In the genomic region with DNA sequence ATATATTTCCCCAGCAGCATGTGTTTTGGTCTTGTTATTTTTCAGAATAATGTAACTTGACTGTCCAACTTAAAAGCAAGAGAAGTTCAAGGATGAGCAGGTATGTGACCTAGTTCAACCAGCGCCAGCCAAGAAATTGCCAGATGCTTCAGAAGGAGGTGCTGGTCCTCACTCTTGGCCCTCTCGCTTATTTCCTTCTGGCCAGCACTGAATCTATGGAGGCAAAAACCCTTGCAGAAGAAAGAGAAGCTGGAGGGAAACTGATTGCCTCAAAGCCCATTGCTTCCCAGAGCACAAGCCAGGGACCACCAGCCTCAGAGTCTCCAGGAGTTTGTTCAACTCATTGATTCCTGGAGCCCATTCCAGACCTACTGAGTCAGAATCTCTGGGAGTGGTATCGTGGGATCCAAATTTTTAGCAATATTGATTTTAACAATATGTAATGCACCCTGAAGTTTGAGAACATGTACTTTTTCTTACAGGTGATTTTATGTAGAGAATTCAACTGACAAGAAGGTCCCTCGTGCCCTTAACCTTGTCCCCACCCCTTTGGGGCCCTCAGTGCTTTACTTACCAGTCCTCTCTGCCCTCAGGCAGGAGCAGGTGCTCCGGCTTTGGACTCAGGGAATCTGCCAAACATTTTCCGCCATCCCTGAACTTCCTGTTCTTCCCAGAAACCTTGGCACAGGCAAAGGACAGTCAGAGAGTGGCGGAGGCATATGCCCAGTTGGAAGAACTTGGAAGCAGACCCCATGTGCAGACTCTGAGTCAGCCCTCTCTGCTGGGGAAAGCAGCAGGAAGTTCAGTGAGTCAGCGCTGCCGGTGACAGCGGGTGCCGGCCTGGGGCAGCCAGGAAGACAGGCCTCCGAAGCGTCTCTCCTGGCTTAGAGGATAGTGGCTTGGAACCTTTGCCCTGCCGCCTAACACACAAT, we compare ENCODE assay signal across 8 cellular contexts. TPM values are rescaled to one million over a fixed set of nuclear protein-coding genes. Genes with fewer than 3 reads are reported as not detected.
A peak's percentile ranks its signal among the peaks of the same experiment; 100 is the strongest.
DNase-seq lines count a peak whose midpoint lies in the region; ATAC-seq and TF ChIP-seq lines count a peak whose summit lies in the region.

No MANE protein-coding gene starts in this region.

- TF ChIP-seq CTCF in Caco-2 (IDR thresholded peaks at IDR 0.05; ENCODE audit: insufficient read depth in 1 of 2, low read depth in 1 of 2, low read length in 1 of 2, severe bottlenecking in 1 of 2, unreplicated experiment in 1 of 2) (no peak), breast epithelium (IDR thresholded peaks at IDR 0.05) (no peak)

- POLR2A ChIA-PET in Caco-2 (lab: Charles Lee): no interaction called here

- no peaks in the 10 kb centered on the region for H3K27me3 ChIP-seq in Caco-2 (replicated peaks; ENCODE audit: control insufficient read depth, insufficient read depth, low read length)
- H3K27me3 ChIP-seq in SJSA1 (replicated peaks): no peaks in the 10 kb centered on the region
- H3K27me3 ChIP-seq in breast epithelium: no peaks in the 10 kb centered on the region

- ATAC-seq in HG02759 (IDR thresholded peaks at IDR 0.05; ENCODE audit: unreplicated experiment) (peak; percentile 74), left lobe of liver (peak; percentile 60), GM18498 (IDR thresholded peaks at IDR 0.05; ENCODE audit: unreplicated experiment) (no peak)
- ATAC-seq in stimulated activated effector memory CD8-positive, alpha-beta T cell treated with anti-CD3 and anti-CD28 coated beads, Interleukin-12 subunit alpha, Interleukin-12 subunit beta, amount 100 ng/mL, for 72 hours: peak; percentile 81

- H3K36me3 Mint-ChIP-seq in Caco-2 (ENCODE audit: insufficient read depth, unreplicated experiment): no peaks in the 10 kb centered on the region
- no peaks in the 10 kb centered on the region for H3K36me3 Mint-ChIP-seq in stimulated activated effector memory CD8-positive, alpha-beta T cell treated with anti-CD3 and anti-CD28 coated beads, Interleukin-12 subunit alpha, Interleukin-12 subunit beta, amount 100 ng/mL, for 72 hours

- no peak overlapping the region for H3K4me3 Mint-ChIP-seq in Caco-2 (ENCODE audit: unreplicated experiment)
- no peak overlapping the region for H3K4me3 Mint-ChIP-seq in stimulated activated effector memory CD8-positive, alpha-beta T cell treated with anti-CD3 and anti-CD28 coated beads, Interleukin-12 subunit alpha, Interleukin-12 subunit beta, amount 100 ng/mL, for 72 hours

- BruUV-seq in Caco-2 (replicated peaks; lab: Mats Ljungman, UMichigan): no TSS peak

- CTCF ChIA-PET in Caco-2 (lab: Charles Lee): interaction anchor here (0.5 kb wide), 1 partner anchor 145 kb away, joined by 7 read pairs; no protein-coding TSS in a partner anchor

- H3K27ac Mint-ChIP-seq in Caco-2 (ENCODE audit: unreplicated experiment): peak overlapping the region; percentile 51
- H3K27ac Mint-ChIP-seq in stimulated activated effector memory CD8-positive, alpha-beta T cell treated with anti-CD3 and anti-CD28 coated beads, Interleukin-12 subunit alpha, Interleukin-12 subunit beta, amount 100 ng/mL, for 72 hours: no peak overlapping the region

- no peak for TF ChIP-seq POLR2A in breast epithelium (IDR thresholded peaks at IDR 0.05)

- H3K9me3 ChIP-seq in Caco-2 (no peaks in the 10 kb centered on the region), SJSA1 (replicated peaks) (no peaks in the 10 kb centered on the region), breast epithelium (no peaks in the 10 kb centered on the region)

- H3K4me3 ChIP-seq in Caco-2 (ENCODE audit: low read depth, low read length) (no peak overlapping the region), SJSA1 (no peak overlapping the region), breast epithelium (peak overlapping the region in 1 of 3 donors; percentile 9)

- intact Hi-C loops in Caco-2 (cut with micrococcal nuclease; ENCODE audit: unreplicated experiment) (no loop called here), breast epithelium (cut with DNase I; ENCODE audit: low total_unique reads) (no loop called here)

- peaks cover 23% of the 10 kb centered on the region for H3K4me1 Mint-ChIP-seq in Caco-2 (ENCODE audit: low read depth, unreplicated experiment)
- H3K4me1 Mint-ChIP-seq in stimulated activated effector memory CD8-positive, alpha-beta T cell treated with anti-CD3 and anti-CD28 coated beads, Interleukin-12 subunit alpha, Interleukin-12 subunit beta, amount 100 ng/mL, for 72 hours: peaks cover 9% of the 10 kb centered on the region

- no peaks in the 10 kb centered on the region for H3K27me3 Mint-ChIP-seq in Caco-2 (ENCODE audit: insufficient read depth, unreplicated experiment)

- H3K27ac ChIP-seq in SJSA1 (peak overlapping the region; percentile 30; the same call in 1 of the 2 replicates), breast epithelium (peak overlapping the region; percentile 50 to 82)

- H3K9me3 Mint-ChIP-seq in Caco-2 (ENCODE audit: unreplicated experiment): no peaks in the 10 kb centered on the region
- H3K9me3 Mint-ChIP-seq in stimulated activated effector memory CD8-positive, alpha-beta T cell treated with anti-CD3 and anti-CD28 coated beads, Interleukin-12 subunit alpha, Interleukin-12 subunit beta, amount 100 ng/mL, for 72 hours: no peaks in the 10 kb centered on the region

- DNase-seq in Caco-2 (peak in 1 of 2 experiments; percentile 54), SJSA1 (ENCODE audit: low read depth in 1 of 2, low spot score in 2 of 2) (peak; percentile 72 to 90), breast epithelium (ENCODE audit: low spot score in 2 of 2) (peak; percentile 68 to 71), left lobe of liver (ENCODE audit: low spot score) (no peak), NCI-H1105 (lab: John Stamatoyannopoulos, UW) (no peak)
- no peak for DNase-seq in stimulated activated effector memory CD8-positive, alpha-beta T cell treated with anti-CD3 and anti-CD28 coated beads, Interleukin-12 subunit alpha, Interleukin-12 subunit beta, amount 100 ng/mL, for 72 hours (ENCODE audit: low spot score in 2 of 2)

- H3K4me1 ChIP-seq in Caco-2 (peaks cover 31% of the 10 kb centered on the region), SJSA1 (replicated peaks) (peaks cover 16% of the 10 kb centered on the region), breast epithelium (no peaks in the 10 kb centered on the region)

- no peaks in the 10 kb centered on the region for H3K36me3 ChIP-seq in Caco-2 (ENCODE audit: control insufficient read depth, insufficient read depth, low read length)
- no peaks in the 10 kb centered on the region for H3K36me3 ChIP-seq in SJSA1
- no peaks in the 10 kb centered on the region for H3K36me3 ChIP-seq in breast epithelium

RNA-seq across cellular contexts. Expression of gene BEST3, which starts 10.3 kb away (rescaled TPM):
- total RNA-seq in Caco-2 (2022) (1.3 and 1.5 TPM in 2 replicates), breast epithelium (under 1 TPM in 1 of 3 donors, not detected in 2; 0.66 TPM), left lobe of liver (not detected)
- not detected in 2 replicates for total RNA-seq in SJSA1 (2014; rRNA removed; shearing (Covaris generic))

RNA-seq across cellular contexts. Expression of gene RAB3IP, which starts 49.9 kb away (rescaled TPM):
- total RNA-seq in Caco-2 (2022) (70.8 and 82.5 TPM in 2 replicates), breast epithelium (10 to 100 TPM; 12.5 to 45.5 (median 21.6) TPM), left lobe of liver (13.1 TPM)
- 8.6 and 20.0 TPM in 2 replicates for total RNA-seq in SJSA1 (2014; rRNA removed; shearing (Covaris generic))

Comparison
In these comparisons a context has a peak if more than half of its experiments do, and no peak if none do; other contexts are left out.
1. DNase-seq: peak in SJSA1 (2 of 2) and breast epithelium (2 of 2); none in left lobe of liver (single experiment), stimulated activated effector memory CD8-positive, alpha-beta T cell treated with anti-CD3 and anti-CD28 coated beads, Interleukin-12 subunit alpha, Interleukin-12 subunit beta, amount 100 ng/mL, for 72 hours (0 of 2) and NCI-H1105 (single experiment).